Comparison of ENCODE assay signal across 7 cellular contexts in genomic region chr17:43389022-43389947, GRCh38. TPM values are rescaled to one million over a fixed set of nuclear protein-coding genes. Genes with fewer than 3 reads are reported as not detected.
DNase-seq lines count a peak whose midpoint lies in the region; ATAC-seq and TF ChIP-seq lines count a peak whose summit lies in the region.

No MANE protein-coding gene starts in this region.

- DNase-seq in PC-3: peak; percentile 78
- DNase-seq in activated T-cell treated with anti-CD3 and anti-CD28 coated beads, Interleukin-2, amount 50 U/mL, for 1 hour: peak; percentile 80
- DNase-seq in stimulated activated CD8-positive, alpha-beta memory T cell treated with anti-CD3 and anti-CD28 coated beads, Interleukin-7, amount 100 ng/mL, for 24 hours (ENCODE audit: low read depth): peak; percentile 45

- H3K9me2 ChIP-seq in PC-3 (replicated peaks; ENCODE audit: low read length): no peaks in the 10 kb centered on the region

- H2AFZ ChIP-seq in PC-3 (ENCODE audit: low read length): peak overlapping the region; percentile 91

- no peaks in the 10 kb centered on the region for H3K27me3 ChIP-seq in PC-3 (ENCODE audit: low read length)
- H3K27me3 ChIP-seq in esophagus (ENCODE audit: control insufficient read depth in 1 of 2, insufficient read depth in 2 of 2, low read length in 2 of 2): no peaks in the 10 kb centered on the region
- H3K27me3 ChIP-seq in muscle layer of duodenum (ENCODE audit: low read depth, low read length): no peaks in the 10 kb centered on the region

- H3K4me1 ChIP-seq in PC-3 (ENCODE audit: insufficient read depth, low read length) (peaks cover 3% of the 10 kb centered on the region; the same call in 1 of the 2 replicates), esophagus (ENCODE audit: control insufficient read depth in 2 of 2, insufficient read depth in 2 of 2, low read length in 1 of 2) (peaks cover 2 to 5% of the 10 kb centered on the region in 2 donors), muscle layer of duodenum (ENCODE audit: control insufficient read depth in 1 of 2, insufficient read depth in 2 of 2, low read length in 2 of 2) (peaks cover 0 to 18% of the 10 kb centered on the region in 2 donors)

- no peaks in the 10 kb centered on the region; the same call in 1 of the 2 replicates for H3K36me3 ChIP-seq in PC-3 (ENCODE audit: low read depth, low read length)
- no peaks in the 10 kb centered on the region for H3K36me3 ChIP-seq in esophagus (ENCODE audit: control insufficient read depth in 2 of 2, insufficient read depth in 2 of 2, low read length in 1 of 2)
- peaks cover 0 to 6% of the 10 kb centered on the region in 2 donors for H3K36me3 ChIP-seq in muscle layer of duodenum (ENCODE audit: control insufficient read depth in 1 of 2, insufficient read depth in 2 of 2, low read length in 2 of 2)

- POLR2A ChIA-PET in PC-3 (lab: Charles Lee; ENCODE audit: unreplicated experiment): interaction anchor here (0.6 to 1.3 kb wide), 3 partner anchors 21 to 32 kb away, joined by 3 to 38 read pairs (median 19); no protein-coding TSS in a partner anchor

- H3K9me3 ChIP-seq in PC-3 (ENCODE audit: low read length) (no peaks in the 10 kb centered on the region), esophagus (ENCODE audit: control insufficient read depth in 2 of 2, insufficient read depth in 1 of 2, low read depth in 1 of 2, low read length in 1 of 2) (no peaks in the 10 kb centered on the region), muscle layer of duodenum (ENCODE audit: control insufficient read depth in 1 of 2, low read length in 2 of 2) (no peaks in the 10 kb centered on the region)

- peak overlapping the region; percentile 79 for H3K4me3 ChIP-seq in PC-3 (ENCODE audit: low read length)
- H3K4me3 ChIP-seq in esophagus (ENCODE audit: low read depth in 1 of 2, low read length in 2 of 2): peak overlapping the region; percentile 60 to 70
- peak overlapping the region; percentile 63 to 64 for H3K4me3 ChIP-seq in muscle layer of duodenum (ENCODE audit: low read depth in 1 of 2, low read length in 2 of 2)

- H4K20me1 ChIP-seq in PC-3 (ENCODE audit: low read length): no peaks in the 10 kb centered on the region

- no peaks in the 10 kb centered on the region for H3K79me2 ChIP-seq in PC-3 (ENCODE audit: low read length)

- H3K9ac ChIP-seq in PC-3 (ENCODE audit: low read length): peak overlapping the region; percentile 73

- CTCF ChIA-PET in PC-3 (lab: Charles Lee): interaction anchor here (0.5 to 1.3 kb wide), 2 partner anchors 95 to 284 kb away, joined by 3 to 21 read pairs; partner anchors contain the start of gene DHX8

- peak; percentile 44; the same call in 1 of the 2 replicates for TF ChIP-seq RAD21 in Ishikawa (IDR thresholded peaks at IDR 0.05; ENCODE audit: low read depth)

- WGBS in esophagus, 2 donors: 1 to 2% methylated on average over 35 of the region's 35 CpGs

- H3K4me2 ChIP-seq in PC-3 (ENCODE audit: low read length): peak overlapping the region; percentile 93

- peak; percentile 66 for ATAC-seq in PC-3

- H3K27ac ChIP-seq in PC-3 (ENCODE audit: low read length) (peak overlapping the region; percentile 68), esophagus (ENCODE audit: low read depth in 2 of 2, low read length in 1 of 2) (peak overlapping the region; percentile 98), muscle layer of duodenum (ENCODE audit: low read length) (peak overlapping the region; percentile 98)

- intact Hi-C loops in PC-3 (cut with micrococcal nuclease): loop anchor here (2.0 kb wide), 1 partner anchor 20 kb away; no protein-coding TSS in a partner anchor

- no peak for TF ChIP-seq EP300 in Ishikawa (IDR thresholded peaks at IDR 0.05; ENCODE audit: borderline replicate concordance)

- peak; percentile 74 for TF ChIP-seq CTCF in PC-3 (conservative IDR thresholded peaks at IDR 0.05; ENCODE audit: low read depth, low read length)

- peak; percentile 41 for TF ChIP-seq POLR2A in GM18526 (IDR thresholded peaks at IDR 0.05; ENCODE audit: extremely low read depth, insufficient read length)

- BruUV-seq in PC-3 (replicated peaks; lab: Mats Ljungman, UMichigan): TSS peak; percentile 49

- H3F3A ChIP-seq in PC-3 (ENCODE audit: low read length, unreplicated experiment): no peaks in the 10 kb centered on the region

TF ChIP-seq in Ishikawa, 13 proteins besides CTCF, POLR2A, EP300 and RAD21:
- TF ChIP-seq CEBPB (IDR thresholded peaks at IDR 0.05) (no peak), MAX (IDR thresholded peaks at IDR 0.05) (0 out of 2 replicates have a peak, but pooled peaks have one; percentile 2), TEAD4 (IDR thresholded peaks at IDR 0.05) (no peak), REST (IDR thresholded peaks at IDR 0.05; ENCODE audit: low read depth) (no peak), USF1 (IDR thresholded peaks at IDR 0.05) (no peak), FOXM1 (IDR thresholded peaks at IDR 0.05; ENCODE audit: borderline replicate concordance, low read depth) (no peak), CREB1 (IDR thresholded peaks at IDR 0.05; ENCODE audit: low read depth) (no peak), EGR1 (IDR thresholded peaks at IDR 0.05) (no peak), ZBTB7A (IDR thresholded peaks at IDR 0.05; ENCODE audit: low read depth) (0 out of 2 replicates have a peak, but pooled peaks have one; percentile 31), TCF12 (IDR thresholded peaks at IDR 0.05; ENCODE audit: low read depth) (no peak), TAF1 (IDR thresholded peaks at IDR 0.05; ENCODE audit: low read depth) (no peak), NFIC (IDR thresholded peaks at IDR 0.05) (no peak), YY1 (IDR thresholded peaks at IDR 0.05; ENCODE audit: low read depth) (no peak)

RNA-seq across cellular contexts. Expression of gene ARL4D, which starts 9.5 kb away (rescaled TPM):
- total RNA-seq in PC-3 (2014; rRNA removed): 14.3 and 19.8 TPM in 2 replicates
- polyA plus RNA-seq in esophagus: 10 to 100 TPM; 36.3 to 92.2 TPM

Comparison
In these comparisons a context has a peak if more than half of its experiments do, and no peak if none do; other contexts are left out.
1. Peak in every context shown above with its lines: DNase-seq, ATAC-seq, H3K4me3 ChIP-seq and H3K27ac ChIP-seq.